20 cellular contexts compared by ENCODE assay signal in the genomic region with DNA sequence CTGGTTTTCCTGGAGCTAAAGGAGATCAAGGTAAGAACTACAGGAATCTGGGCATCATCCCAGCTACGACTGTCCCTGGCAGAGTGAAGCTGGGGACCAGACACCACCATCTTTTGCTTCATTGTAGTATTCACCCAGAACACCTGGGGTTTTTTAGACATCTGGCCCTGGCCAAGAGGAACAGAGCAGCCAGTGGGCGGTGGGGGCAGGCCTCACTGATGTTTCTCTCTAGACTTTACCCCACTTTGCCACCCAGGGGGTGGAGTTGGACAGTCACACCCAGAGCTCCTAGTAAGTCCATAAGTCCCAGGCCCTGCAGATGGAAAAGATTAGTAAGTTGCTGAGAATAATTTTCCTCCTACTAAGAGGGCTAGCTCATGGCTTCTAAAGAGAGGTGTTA. TPM values are rescaled to one million over a fixed set of nuclear protein-coding genes. Genes with fewer than 3 reads are reported as not detected.
DNase-seq lines count a peak whose midpoint lies in the region; ATAC-seq and TF ChIP-seq lines count a peak whose summit lies in the region.
"Had no signal": no experiment of that assay in that cellular context is flagged by ENCODE, and none has a peak within 500 bp of the region (broad histone marks: within the 10 kb centered on the region; RNA-seq: fewer than 3 reads in every experiment).

No MANE protein-coding gene starts in this region.

- no peak overlapping the region for H3K27ac ChIP-seq in vagina

- no peaks in the 10 kb centered on the region for H3K36me3 ChIP-seq in vagina
- H3K36me3 ChIP-seq: BE2C had no signal

- no peaks in the 10 kb centered on the region for H3K27me3 ChIP-seq in vagina
- H3K27me3 ChIP-seq: BE2C had no signal

- H3K4me1 Mint-ChIP-seq in dendritic cell treated with granulocyte-macrophage colony-stimulating factor and Interleukin-4, amounts not matched to agents 40 ng/mL and 50 ng/mL, for 4 days (ENCODE audit: low read depth) = peaks cover 72% of the 10 kb centered on the region
- no peaks in the 10 kb centered on the region for H3K4me1 Mint-ChIP-seq in activated CD4-positive, alpha-beta memory T cell treated with anti-CD3 and anti-CD28 coated beads for 36 hours (ENCODE audit: low read depth)

- POLR2A ChIA-PET in activated CD4-positive, alpha-beta memory T cell treated with anti-CD3 and anti-CD28 coated beads for 36 hours (lab: Charles Lee) = no interaction called here

- no peaks in the 10 kb centered on the region for H3K9me3 ChIP-seq in vagina
- H3K9me3 ChIP-seq: BE2C, Caco-2 had no signal

- no peak for TF ChIP-seq CTCF in vagina (IDR thresholded peaks at IDR 0.05)

- H3K27ac Mint-ChIP-seq in dendritic cell treated with granulocyte-macrophage colony-stimulating factor and Interleukin-4, amounts not matched to agents 40 ng/mL and 50 ng/mL, for 4 days = peak overlapping the region; percentile 35
- no peak overlapping the region for H3K27ac Mint-ChIP-seq in activated CD4-positive, alpha-beta memory T cell treated with anti-CD3 and anti-CD28 coated beads for 36 hours
- H3K27ac Mint-ChIP-seq: CD4-positive, alpha-beta T cell had no signal

- H3K4me3 ChIP-seq in vagina = no peak overlapping the region
- H3K4me3 ChIP-seq: K562 had no signal

- peaks cover 24% of the 10 kb centered on the region for H3K36me3 Mint-ChIP-seq in dendritic cell treated with granulocyte-macrophage colony-stimulating factor and Interleukin-4, amounts not matched to agents 40 ng/mL and 50 ng/mL, for 4 days (ENCODE audit: low read depth)
- no peaks in the 10 kb centered on the region for H3K36me3 Mint-ChIP-seq in activated CD4-positive, alpha-beta memory T cell treated with anti-CD3 and anti-CD28 coated beads for 36 hours

- H3K27me3 Mint-ChIP-seq in dendritic cell treated with granulocyte-macrophage colony-stimulating factor and Interleukin-4, amounts not matched to agents 40 ng/mL and 50 ng/mL, for 4 days = peaks cover 17% of the 10 kb centered on the region
- peaks cover 2% of the 10 kb centered on the region for H3K27me3 Mint-ChIP-seq in activated CD4-positive, alpha-beta memory T cell treated with anti-CD3 and anti-CD28 coated beads for 36 hours

- CTCF ChIA-PET in activated CD4-positive, alpha-beta memory T cell treated with anti-CD3 and anti-CD28 coated beads for 36 hours (lab: Charles Lee) = no interaction called here

- ATAC-seq in sciatic nerve (no peak), HG02588 (IDR thresholded peaks at IDR 0.05; ENCODE audit: unreplicated experiment) (no peak)
- ATAC-seq: K562 had no signal

- H3K9me3 Mint-ChIP-seq in dendritic cell treated with granulocyte-macrophage colony-stimulating factor and Interleukin-4, amounts not matched to agents 40 ng/mL and 50 ng/mL, for 4 days = peaks cover 9% of the 10 kb centered on the region
- H3K9me3 Mint-ChIP-seq in activated CD4-positive, alpha-beta memory T cell treated with anti-CD3 and anti-CD28 coated beads for 36 hours = peaks cover 3% of the 10 kb centered on the region
- H3K9me3 Mint-ChIP-seq: CD4-positive, alpha-beta T cell had no signal

- TF ChIP-seq POLR2A in vagina (IDR thresholded peaks at IDR 0.05) = no peak

- intact Hi-C loops in dendritic cell treated with granulocyte-macrophage colony-stimulating factor and Interleukin-4, amounts not matched to agents 40 ng/mL and 50 ng/mL, for 4 days (cut with micrococcal nuclease) = loop anchor here (10.0 kb wide), 1 partner anchor 67 kb away; no protein-coding TSS in a partner anchor
- intact Hi-C loops in sciatic nerve (cut with DNase I) = no loop called here
- intact Hi-C loops in vagina (cut with DNase I) = no loop called here
- intact Hi-C loops in activated CD4-positive, alpha-beta memory T cell treated with anti-CD3 and anti-CD28 coated beads for 36 hours (cut with micrococcal nuclease) = no loop called here

- H3K4me3 Mint-ChIP-seq in dendritic cell treated with granulocyte-macrophage colony-stimulating factor and Interleukin-4, amounts not matched to agents 40 ng/mL and 50 ng/mL, for 4 days = no peak overlapping the region
- H3K4me3 Mint-ChIP-seq in activated CD4-positive, alpha-beta memory T cell treated with anti-CD3 and anti-CD28 coated beads for 36 hours = no peak overlapping the region
- H3K4me3 Mint-ChIP-seq: CD4-positive, alpha-beta T cell had no signal

- H3K4me1 ChIP-seq in vagina = no peaks in the 10 kb centered on the region
- H3K4me1 ChIP-seq: BE2C, Caco-2 had no signal

- DNase-seq in activated CD8-positive, alpha-beta memory T cell treated with anti-CD3 and anti-CD28 coated beads, Interleukin-2, amount 50 U/mL, for 48 hours = peak; percentile 15
- no peak for DNase-seq in activated CD8-positive, alpha-beta memory T cell treated with anti-CD3 and anti-CD28 coated beads for 24 hours
- peak; percentile 22 for DNase-seq in sciatic nerve (ENCODE audit: low spot score)
- DNase-seq in vagina (ENCODE audit: extremely low spot score in 2 of 2) = peak; percentile 43 to 47
- DNase-seq in SIG-M5 treated with dmso at 0.1 percent for 504 hours (lab: John Stamatoyannopoulos, UW; ENCODE audit: unreplicated experiment) = no peak
- DNase-seq in activated CD4-positive, alpha-beta memory T cell treated with anti-CD3 and anti-CD28 coated beads for 36 hours = no peak
- DNase-seq: BE2C; Caco-2; CD4-positive, alpha-beta T cell; GF-D8; NCI-H1105 treated with DMSO at 0.1 percent for 48 hours; NCI-H1694; NCI-H2107; NCI-H510A; NCI-H748 treated with DMSO at 0.1 percent for 48 hours; SHP77 had no signal

RNA-seq across cellular contexts. Expression of gene MARCO, which starts 39.6 kb away (rescaled TPM):
- 22.0 TPM for total RNA-seq in sciatic nerve
- 5.6 TPM for total RNA-seq in vagina
- not detected for total RNA-seq in activated CD4-positive, alpha-beta memory T cell treated with anti-CD3 and anti-CD28 coated beads for 36 hours
- total RNA-seq: RPMI7951 had no signal

Comparison
In these comparisons a context has a peak if more than half of its experiments do, and no peak if none do; other contexts are left out.
1. DNase-seq: peak in activated CD8-positive, alpha-beta memory T cell treated with anti-CD3 and anti-CD28 coated beads, Interleukin-2, amount 50 U/mL, for 48 hours (single experiment), sciatic nerve (single experiment) and vagina (2 of 2); none in activated CD8-positive, alpha-beta memory T cell treated with anti-CD3 and anti-CD28 coated beads for 24 hours (single experiment), SIG-M5 treated with dmso at 0.1 percent for 504 hours (single experiment) and activated CD4-positive, alpha-beta memory T cell treated with anti-CD3 and anti-CD28 coated beads for 36 hours (single experiment).